Comparison of ENCODE assay signal across 1 cellular context in the genomic region with DNA sequence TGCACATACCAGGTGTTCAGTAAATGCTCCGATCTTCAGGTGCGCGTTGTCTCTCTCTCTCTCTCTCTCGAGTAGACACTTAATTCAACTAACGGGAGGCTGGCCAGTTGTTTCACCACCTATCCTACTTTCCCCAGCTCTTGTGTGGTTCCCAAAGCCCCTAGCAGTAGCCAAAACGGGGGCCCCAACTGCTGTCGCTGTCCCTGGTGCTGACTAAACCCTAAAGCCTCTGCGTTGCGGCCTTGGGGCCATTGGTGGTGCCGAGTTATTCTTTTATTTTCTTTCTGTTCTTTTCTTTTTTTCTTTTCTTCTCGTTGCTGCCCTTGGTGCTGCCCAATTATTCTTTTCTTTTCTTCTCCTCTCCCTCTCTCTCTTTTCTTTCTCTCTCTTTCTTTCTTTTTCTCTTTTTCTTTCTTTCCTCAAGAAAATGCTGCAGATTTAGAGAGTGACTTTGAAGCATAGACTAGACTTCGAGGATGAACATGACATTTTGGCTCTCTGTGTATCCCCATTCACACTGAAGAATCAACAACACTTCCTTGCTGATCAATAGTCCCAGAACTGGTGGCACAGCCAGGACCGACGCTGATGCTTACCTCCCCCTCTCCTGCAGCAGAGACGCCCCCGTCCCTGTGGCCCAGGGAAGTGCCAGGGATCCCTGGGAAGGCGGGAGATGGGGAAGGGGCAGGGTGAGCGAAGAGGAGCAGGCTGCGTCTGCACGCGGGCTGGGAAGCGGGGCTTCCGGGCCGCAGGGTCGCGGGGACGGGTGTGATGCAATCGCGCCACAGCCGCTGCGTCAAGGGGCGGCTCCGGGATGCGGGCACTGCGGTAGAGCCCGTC.
TF ChIP-seq lines count a peak whose summit lies in the region.

Gene FBLL1 (plus strand): TSS at position 785 of the 840 bp plus-strand sequence. CDS start 200 bp downstream, outside the sequence.

TF ChIP-seq in A549, 52 proteins besides CTCF, POLR2A, EP300 and RAD21 (continued from another document):
- TF ChIP-seq, protein P1, sequence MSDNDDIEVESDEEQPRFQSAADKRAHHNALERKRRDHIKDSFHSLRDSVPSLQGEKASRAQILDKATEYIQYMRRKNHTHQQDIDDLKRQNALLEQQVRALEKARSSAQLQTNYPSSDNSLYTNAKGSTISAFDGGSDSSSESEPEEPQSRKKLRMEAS (IDR thresholded peaks at IDR 0.05) = no peak
TF ChIP-seq in A549: peak in this region for 3.
